In genomic region chr9:124281934-124282351, GRCh38 we compare ENCODE assay signal across 11 cellular contexts. TPM values are rescaled to one million over a fixed set of nuclear protein-coding genes. Genes with fewer than 3 reads are reported as not detected.
DNase-seq lines count a peak whose midpoint lies in the region; ATAC-seq and TF ChIP-seq lines count a peak whose summit lies in the region.
"Had no signal": no experiment of that assay in that cellular context is flagged by ENCODE, and none has a peak within 500 bp of the region (broad histone marks: within the 10 kb centered on the region; RNA-seq: fewer than 3 reads in every experiment).

No MANE protein-coding gene starts in this region.

- H3K36me3 Mint-ChIP-seq in memory B cell: peaks cover 6% of the 10 kb centered on the region

- H3K9ac ChIP-seq in NT2/D1 (ENCODE audit: insufficient read length, low read depth): peak overlapping the region; percentile 34

- no peaks in the 10 kb centered on the region for H3K27me3 Mint-ChIP-seq in memory B cell

- ATAC-seq in memory B cell (ENCODE audit: low read depth) (no peak), HG03045 (IDR thresholded peaks at IDR 0.05; ENCODE audit: unreplicated experiment) (no peak), HG03571 (IDR thresholded peaks at IDR 0.05; ENCODE audit: unreplicated experiment) (no peak), GM19397 (IDR thresholded peaks at IDR 0.05; ENCODE audit: unreplicated experiment) (no peak)
- ATAC-seq: esophagus mucosa had no signal

- TF ChIP-seq POLR2A in thyroid gland (IDR thresholded peaks at IDR 0.05): no peak

- peak overlapping the region; percentile 24 for H3K4me3 Mint-ChIP-seq in memory B cell

- DNase-seq in NT2/D1 (ENCODE audit: low read depth, low spot score): no peak
- DNase-seq in caudate nucleus (lab: John Stamatoyannopoulos, UW): peak in 7 of 61 donors; percentile 18 to 55 (median 31)
- no peak for DNase-seq in memory B cell (ENCODE audit: low spot score in 2 of 2)
- DNase-seq in thyroid gland: no peak
- DNase-seq: NCI-H187, T-helper 1 cell had no signal

- H3K36me3 ChIP-seq in NT2/D1 (ENCODE audit: insufficient read depth, insufficient read length, low read length): peaks cover 39% of the 10 kb centered on the region
- no peaks in the 10 kb centered on the region for H3K36me3 ChIP-seq in thyroid gland

- intact Hi-C loops in thyroid gland (cut with DNase I): no loop called here

- H3K4me1 Mint-ChIP-seq in memory B cell: peaks cover 51% of the 10 kb centered on the region

- H3K9me3 Mint-ChIP-seq in memory B cell: no peaks in the 10 kb centered on the region
- H3K9me3 Mint-ChIP-seq: activated T-helper 2 cell treated with anti-CD3 and anti-CD28 coated beads, Interferon-gamma antibody, Interleukin-2, Interleukin-4, amounts not matched to agents 10 μg/mL and 5 μg/mL and 100 μg/mL, durations not matched to agents 14 hours and 24 hours and 36 hours had no signal

- peaks cover 3% of the 10 kb centered on the region for H3K4me1 ChIP-seq in NT2/D1 (ENCODE audit: insufficient read depth, insufficient read length)
- peaks cover 20 to 63% of the 10 kb centered on the region in 2 donors for H3K4me1 ChIP-seq in thyroid gland

- H3K27me3 ChIP-seq in NT2/D1 (ENCODE audit: insufficient read depth, insufficient read length): no peaks in the 10 kb centered on the region
- H3K27me3 ChIP-seq in thyroid gland: no peaks in the 10 kb centered on the region

- H3K27ac Mint-ChIP-seq in memory B cell: peak overlapping the region; percentile 91
- H3K27ac Mint-ChIP-seq: activated T-helper 2 cell treated with anti-CD3 and anti-CD28 coated beads, Interferon-gamma antibody, Interleukin-2, Interleukin-4, amounts not matched to agents 10 μg/mL and 5 μg/mL and 100 μg/mL, durations not matched to agents 14 hours and 24 hours and 36 hours had no signal

- no peak overlapping the region for H3K4me3 ChIP-seq in NT2/D1 (ENCODE audit: insufficient read length, low read depth)
- no peak overlapping the region for H3K4me3 ChIP-seq in thyroid gland (replicated peaks in 1 of 3)

- WGBS in thyroid gland, 2 donors: 87 to 88% methylated on average over 12 to 15 of the region's 15 CpGs

- TF ChIP-seq CTCF in thyroid gland (IDR thresholded peaks at IDR 0.05): no peak

- H3K9me3 ChIP-seq in NT2/D1 (ENCODE audit: insufficient read depth, low read length) (no peaks in the 10 kb centered on the region), thyroid gland (no peaks in the 10 kb centered on the region)

- H3K27ac ChIP-seq in caudate nucleus (ENCODE audit: low read depth, low read length): peak overlapping the region; percentile 77
- peak overlapping the region in 2 of 3 donors; percentile 54 to 68 for H3K27ac ChIP-seq in thyroid gland

RNA-seq across cellular contexts. Expression of gene NEK6, which starts 24.2 kb away (rescaled TPM):
- 10 to 100 TPM; 10.7 to 12.8 (median 11.0) TPM for total RNA-seq in thyroid gland
